ENCODE assay signal across 7 cellular contexts in the genomic region with DNA sequence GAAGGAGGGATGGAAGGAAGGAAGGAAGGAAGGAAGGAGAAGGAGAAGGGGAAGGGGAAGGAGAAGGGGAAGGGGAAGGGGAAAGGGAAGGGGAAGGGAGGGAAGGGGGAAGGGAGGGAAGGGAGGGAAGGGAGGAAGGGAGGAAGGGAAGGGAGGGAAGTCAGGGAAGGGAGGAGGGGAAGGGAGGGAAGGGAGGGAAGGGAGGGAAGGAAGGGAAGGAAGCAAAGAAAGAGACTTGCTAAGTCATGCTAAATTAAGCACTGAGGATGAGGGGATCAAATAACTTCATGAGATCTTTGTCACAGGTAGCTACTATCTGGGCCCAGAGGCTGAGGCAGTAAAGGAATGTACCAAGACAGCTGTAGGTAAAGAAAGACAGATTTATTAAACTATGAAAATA.
"Had no signal": no experiment of that assay in that cellular context is flagged by ENCODE, and none has a peak within 500 bp of the region (broad histone marks: within the 10 kb centered on the region; RNA-seq: fewer than 3 reads in every experiment).

No MANE protein-coding gene starts in this region.

- H3K27ac Mint-ChIP-seq: GM23338 had no signal

- H3K36me3 ChIP-seq: HAP-1 had no signal

- H3K9me3 ChIP-seq: HAP-1 had no signal

- H3K4me1 ChIP-seq: HAP-1 had no signal

- H2AFZ ChIP-seq: GM23338 had no signal

- H3K4me2 ChIP-seq: GM23338 had no signal

- H3K4me3 ChIP-seq: GM23338, HAP-1, K562 had no signal

- H3K4me3 Mint-ChIP-seq: GM23338 had no signal

- DNase-seq: IMR-90, KG1 had no signal

- H3K27ac ChIP-seq: HL-60 had no signal

- H3K4me1 Mint-ChIP-seq: GM23338 had no signal

- ATAC-seq: GM23338, HCT116, K562 had no signal
